In the genomic region with DNA sequence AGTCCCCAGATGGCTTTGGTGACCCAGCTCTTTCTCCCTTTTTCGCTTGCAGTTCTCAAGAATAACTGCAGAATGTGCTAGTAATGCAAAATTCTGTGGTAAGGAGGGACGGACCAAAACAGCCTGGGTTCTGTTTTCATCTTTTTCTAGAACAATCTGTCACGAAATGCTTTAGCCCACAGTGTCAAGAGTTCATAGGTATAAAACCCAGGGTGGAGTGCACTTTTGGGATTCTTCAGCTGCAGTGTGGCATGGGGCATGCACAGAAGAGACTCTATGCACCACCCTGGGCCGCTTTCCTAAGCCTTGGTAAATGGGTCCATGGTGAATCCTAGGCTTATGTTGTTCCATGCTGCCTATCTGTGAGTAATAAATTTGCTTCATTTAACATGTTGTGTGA, we compare ENCODE assay signal across 23 cellular contexts.
"Had no signal": no experiment of that assay in that cellular context is flagged by ENCODE, and none has a peak within 500 bp of the region (broad histone marks: within the 10 kb centered on the region; RNA-seq: fewer than 3 reads in every experiment).

No MANE protein-coding gene starts in this region.

- H3K9me3 ChIP-seq: colonic mucosa, esophagus squamous epithelium, gastrocnemius medialis, lower lobe of right lung had no signal

- ATAC-seq: effector memory CD8-positive, alpha-beta T cell; esophagus mucosa; gastrocnemius medialis; heart right ventricle; left cardiac atrium; left lung; left ventricle myocardium superior; lower lobe of right lung; naive thymus-derived CD4-positive, alpha-beta T cell had no signal

- DNase-seq: colonic mucosa; cortex of kidney; effector CD8-positive, alpha-beta T cell; effector memory CD8-positive, alpha-beta T cell; endodermal cell; erythroblast; esophagus squamous epithelium; foreskin fibroblast; foreskin melanocyte; gastrocnemius medialis; glutamatergic neuron; head of caudate nucleus; heart right ventricle; hippocampal formation; left cardiac atrium; left lung; left ventricle myocardium superior; lower lobe of right lung; mesendoderm; midbrain; naive thymus-derived CD4-positive, alpha-beta T cell had no signal

- H3K4me1 ChIP-seq: colonic mucosa, esophagus squamous epithelium, gastrocnemius medialis, heart right ventricle, left lung, lower lobe of right lung had no signal

- H3K4me3 ChIP-seq: colonic mucosa, esophagus squamous epithelium, gastrocnemius medialis, heart right ventricle, left lung, lower lobe of right lung had no signal

- H3K36me3 ChIP-seq: colonic mucosa, esophagus squamous epithelium, gastrocnemius medialis, heart right ventricle, left lung, lower lobe of right lung had no signal

- H3K27me3 ChIP-seq: colonic mucosa, esophagus squamous epithelium, gastrocnemius medialis, heart right ventricle, left lung had no signal

- H3K27ac ChIP-seq: colonic mucosa, epithelial cell of prostate, esophagus squamous epithelium, gastrocnemius medialis, heart right ventricle, left lung, lower lobe of right lung had no signal
